In genomic region chr3:13504161-13504831, GRCh38 we compare ENCODE assay signal across 22 cellular contexts. TPM values are rescaled to one million over a fixed set of nuclear protein-coding genes. Genes with fewer than 3 reads are reported as not detected.
DNase-seq lines count a peak whose midpoint lies in the region; ATAC-seq lines count a peak whose summit lies in the region.
"Had no signal": no experiment of that assay in that cellular context is flagged by ENCODE, and none has a peak within 500 bp of the region (broad histone marks: within the 10 kb centered on the region; RNA-seq: fewer than 3 reads in every experiment).

No MANE protein-coding gene starts in this region.

- peak overlapping the region; percentile 11 for H3K27ac ChIP-seq in mesenchymal stem cell (ENCODE audit: low read length, poor library complexity, severe bottlenecking)
- H3K27ac ChIP-seq: psoas muscle had no signal

- H2BK5ac ChIP-seq in mesenchymal stem cell (ENCODE audit: low read depth, low read length, poor library complexity, severe bottlenecking) = no peak overlapping the region

- H2AFZ ChIP-seq in mesenchymal stem cell (ENCODE audit: low read depth, low read length) = no peak overlapping the region

- peaks cover 32% of the 10 kb centered on the region for H3K4me1 ChIP-seq in mesenchymal stem cell (ENCODE audit: control insufficient read depth, insufficient read depth, low read depth, low read length)

- peaks cover 3 to 17% of the 10 kb centered on the region in 2 experiments for H3K36me3 ChIP-seq in mesenchymal stem cell (ENCODE audit: control insufficient read depth in 1 of 2, insufficient read depth in 2 of 2, low read depth in 1 of 2, low read length in 2 of 2)

- ATAC-seq in HG03354 (IDR thresholded peaks at IDR 0.05; ENCODE audit: poor library complexity, severe bottlenecking, unreplicated experiment) = no peak
- ATAC-seq: esophagus mucosa, natural killer cell, psoas muscle had no signal

- no peaks in the 10 kb centered on the region for H3K27me3 ChIP-seq in mesenchymal stem cell (ENCODE audit: control insufficient read depth in 1 of 2, insufficient read depth in 1 of 2, low read length in 2 of 2)

- peak overlapping the region in 1 of 2 experiments; percentile 41 for H3K14ac ChIP-seq in mesenchymal stem cell (ENCODE audit: low read length in 2 of 2)

- H2BK120ac ChIP-seq in mesenchymal stem cell (ENCODE audit: low read depth, low read length) = no peak overlapping the region

- H2AK5ac ChIP-seq in mesenchymal stem cell (ENCODE audit: low read length, severe bottlenecking) = no peak overlapping the region

- no peak overlapping the region for H3K23ac ChIP-seq in mesenchymal stem cell (ENCODE audit: low read length in 2 of 2)

- no peak overlapping the region for H2BK12ac ChIP-seq in mesenchymal stem cell (ENCODE audit: low read length in 2 of 2)

- H3K18ac ChIP-seq in mesenchymal stem cell (ENCODE audit: low read depth in 1 of 2, low read length in 2 of 2) = no peak overlapping the region

- H3K4me3 ChIP-seq in mesenchymal stem cell (ENCODE audit: insufficient read depth in 1 of 2, low read depth in 1 of 2, low read length in 2 of 2) = no peak overlapping the region
- H3K4me3 ChIP-seq: psoas muscle had no signal

- no peak overlapping the region for H3K4ac ChIP-seq in mesenchymal stem cell (ENCODE audit: low read depth in 1 of 2, low read length in 2 of 2)

- 88% methylated on average over 23 of the region's 23 CpGs for WGBS in mesenchymal stem cell

- no peak overlapping the region for H3K9ac ChIP-seq in mesenchymal stem cell (ENCODE audit: low read length)
- H3K9ac ChIP-seq: SK-N-SH had no signal

- no peak overlapping the region for H3K4me2 ChIP-seq in mesenchymal stem cell (ENCODE audit: low read length, poor library complexity, severe bottlenecking)
- H3K4me2 ChIP-seq: SK-N-SH had no signal

- no peak overlapping the region for H4K8ac ChIP-seq in mesenchymal stem cell (ENCODE audit: low read length)

- DNase-seq in A172 (ENCODE audit: low spot score) (peak; percentile 89), HT1080 (ENCODE audit: low read depth) (peak; percentile 76), amniotic stem cell (lab: John Stamatoyannopoulos, UW) (peak; percentile 59), mesenchymal stem cell (no peak), MV-4-11 (lab: John Stamatoyannopoulos, UW) (no peak), mucosa of gallbladder (ENCODE audit: low spot score) (no peak)
- DNase-seq in effector CD8-positive, alpha-beta T cell (lab: John Stamatoyannopoulos, UW) = no peak
- DNase-seq: ACHN; activated CD4-positive, alpha-beta T cell treated with anti-CD3 and anti-CD28 coated beads for 48 hours; activated CD8-positive, alpha-beta memory T cell treated with anti-CD3 and anti-CD28 coated beads, Interleukin-2, amount 50 U/mL, for 4 hours; CD4-positive, CD25-positive, alpha-beta regulatory T cell; dermis blood vessel endothelial cell; DMS79; glutamatergic neuron; natural killer cell; NCI-H187 treated with DMSO at 0.1 percent for 48 hours; SK-N-SH; stimulated activated naive CD4-positive, alpha-beta T cell had no signal

- no peak overlapping the region for H2BK15ac ChIP-seq in mesenchymal stem cell (ENCODE audit: low read depth, poor library complexity, severe bottlenecking)

- peak overlapping the region; percentile 21 for H4K91ac ChIP-seq in mesenchymal stem cell (ENCODE audit: low read length)

- H3K79me1 ChIP-seq in mesenchymal stem cell (replicated peaks; ENCODE audit: low read length, poor library complexity, severe bottlenecking) = no peaks in the 10 kb centered on the region

- no peaks in the 10 kb centered on the region for H3K9me3 ChIP-seq in mesenchymal stem cell (ENCODE audit: control insufficient read depth, low read length)
- H3K9me3 ChIP-seq: psoas muscle, SK-N-SH had no signal

RNA-seq across cellular contexts. Expression of gene HDAC11, which starts 24.2 kb away (rescaled TPM):
- total RNA-seq in A172 (2014; rRNA removed; shearing (Covaris generic)) = 16.7 and 17.4 TPM in 2 replicates
- total RNA-seq in HT1080 (2014; rRNA removed; shearing (Covaris generic)) = 1.7 and 2.6 TPM in 2 replicates
- 4.0 and 6.2 TPM in 2 replicates for polyA plus RNA-seq in HT1080 (2015; cell fraction: cytosol; rRNA removed)
- 3.4 and 4.6 TPM in 2 replicates for polyA plus RNA-seq in HT1080 (2015; cell fraction: nucleus; rRNA removed)
- 7.0 TPM for polyA plus RNA-seq in mesenchymal stem cell (2013, experiment 1 of 2)
- polyA plus RNA-seq in mesenchymal stem cell (2013, experiment 2 of 2) = 9.6 TPM
- 43.7 TPM for total RNA-seq in mucosa of gallbladder

RNA-seq across cellular contexts. Expression of gene FBLN2, which starts 44.6 kb away (rescaled TPM):
- 0.07 and 0.41 TPM in 2 replicates for total RNA-seq in A172 (2014; rRNA removed; shearing (Covaris generic))
- total RNA-seq in HT1080 (2014; rRNA removed; shearing (Covaris generic)) = 0.03 and 0.05 TPM in 2 replicates
- 0.08 and 0.21 TPM in 2 replicates for polyA plus RNA-seq in HT1080 (2015; cell fraction: cytosol; rRNA removed)
- 0.37 and 0.49 TPM in 2 replicates for polyA plus RNA-seq in HT1080 (2015; cell fraction: nucleus; rRNA removed)
- polyA plus RNA-seq in mesenchymal stem cell (2013, experiment 1 of 2) = 39.0 TPM
- 37.8 TPM for polyA plus RNA-seq in mesenchymal stem cell (2013, experiment 2 of 2)
- total RNA-seq in mucosa of gallbladder = 44.3 TPM
- total RNA-seq: CD4-positive, CD25-positive, alpha-beta regulatory T cell; NCI-H460 had no signal
- polyA plus RNA-seq: CD4-positive, CD25-positive, alpha-beta regulatory T cell had no signal

Comparison
In these comparisons a context has a peak if more than half of its experiments do, and no peak if none do; other contexts are left out.
1. DNase-seq: peak in A172 (single experiment), HT1080 (single experiment) and amniotic stem cell (single experiment); none in mesenchymal stem cell (single experiment), effector CD8-positive, alpha-beta T cell (single experiment), MV-4-11 (single experiment) and mucosa of gallbladder (single experiment).
2. RNA of gene FBLN2, which starts 44.6 kb away (total RNA-seq): 44.3 TPM in mucosa of gallbladder (single experiment); 0.07 to 0.41 TPM in A172 and 0.03 to 0.05 TPM in HT1080; every median in the first group is over 10 times any median in the second.